ENCODE assay signal across 17 cellular contexts in genomic region chr13:57823704-57824103, GRCh38.
DNase-seq lines count a peak whose midpoint lies in the region; ATAC-seq and TF ChIP-seq lines count a peak whose summit lies in the region.
"Had no signal": no experiment of that assay in that cellular context is flagged by ENCODE, and none has a peak within 500 bp of the region (broad histone marks: within the 10 kb centered on the region; RNA-seq: fewer than 3 reads in every experiment).

No MANE protein-coding gene starts in this region.

- H3K36me3 ChIP-seq in neuronal stem cell (replicated peaks in 1 of 2; ENCODE audit: control insufficient read depth in 2 of 2, insufficient read depth in 2 of 2, low read length in 2 of 2) = no peaks in the 10 kb centered on the region
- H3K36me3 ChIP-seq: BE2C, HAP-1 had no signal

- H3K9me3 ChIP-seq in neuronal stem cell (replicated peaks in 1 of 2; ENCODE audit: control insufficient read depth in 2 of 2, insufficient read depth in 1 of 2, low read depth in 1 of 2, low read length in 2 of 2) = peaks cover 0 to 4% of the 10 kb centered on the region in 2 donors
- H3K9me3 ChIP-seq: A549, BE2C, HAP-1 had no signal

- H4K91ac ChIP-seq in neuronal stem cell (ENCODE audit: low read depth, low read length, poor library complexity) = no peak overlapping the region

- H3K23ac ChIP-seq in neuronal stem cell (ENCODE audit: low read depth, low read length, poor library complexity) = no peak overlapping the region

- H3K27ac ChIP-seq in neuronal stem cell (replicated peaks; ENCODE audit: low read length) = no peak overlapping the region
- H3K27ac ChIP-seq: A549, C4-2B had no signal

- TF ChIP-seq CTCF in WTC11 (IDR thresholded peaks at IDR 0.05) = no peak
- TF ChIP-seq CTCF in glutamatergic neuron (IDR thresholded peaks at IDR 0.05; ENCODE audit: partially characterized antibody, unreplicated experiment) = no peak

- no peaks in the 10 kb centered on the region for H3K36me3 Mint-ChIP-seq in WTC11
- H3K36me3 Mint-ChIP-seq in glutamatergic neuron (ENCODE audit: unreplicated experiment) = no peaks in the 10 kb centered on the region
- H3K36me3 Mint-ChIP-seq: CD4-positive, alpha-beta memory T cell had no signal

- H3K27me3 ChIP-seq in neuronal stem cell (ENCODE audit: control insufficient read depth in 3 of 3, insufficient read depth in 3 of 3, low read depth in 1 of 3, low read length in 3 of 3) = no peaks in the 10 kb centered on the region
- H3K27me3 ChIP-seq: BE2C had no signal

- POLR2A ChIA-PET in WTC11 (lab: Charles Lee) = no interaction called here

- CTCF ChIA-PET in WTC11 (lab: Charles Lee) = no interaction called here

- ATAC-seq in WTC11 = peak; percentile 57
- ATAC-seq: A549, GM12878, GM23338 had no signal

- peak overlapping the region; percentile 54 for H2BK5ac ChIP-seq in neuronal stem cell (ENCODE audit: low read length)

- no peak overlapping the region for H3K9ac ChIP-seq in neuronal stem cell (ENCODE audit: low read depth, low read length, poor library complexity)

- H2BK12ac ChIP-seq in neuronal stem cell (ENCODE audit: low read length) = peak overlapping the region; percentile 76

- WGBS in neuronal stem cell (ENCODE audit: extremely low coverage in 2 of 2, insufficient read length in 2 of 2, insufficient replicate concordance in 1 of 2), 2 donors = no CpG with 5 or more reads among the region's 2 CpGs

- no peak overlapping the region for H3K4me3 ChIP-seq in neuronal stem cell (ENCODE audit: low read length in 2 of 2)
- H3K4me3 ChIP-seq: A549, GM12878, GM23338, HAP-1 had no signal

- H3K79me1 ChIP-seq in neuronal stem cell (ENCODE audit: low read depth, low read length) = no peaks in the 10 kb centered on the region

- H3K4me3 Mint-ChIP-seq in WTC11 (no peak overlapping the region), glutamatergic neuron (ENCODE audit: unreplicated experiment) (no peak overlapping the region)
- H3K4me3 Mint-ChIP-seq: CD4-positive, alpha-beta memory T cell; GM23338; HFFc6 had no signal

- no peak overlapping the region for H3K14ac ChIP-seq in neuronal stem cell (ENCODE audit: low read length)

- peaks cover 9 to 10% of the 10 kb centered on the region in 2 donors for H3K4me1 ChIP-seq in neuronal stem cell (ENCODE audit: control insufficient read depth in 2 of 2, insufficient read depth in 1 of 2, low read depth in 1 of 2, low read length in 2 of 2)
- H3K4me1 ChIP-seq: A549, BE2C, HAP-1 had no signal

- no peak overlapping the region for H2BK120ac ChIP-seq in neuronal stem cell (ENCODE audit: low read depth, low read length)

- peak; percentile 3 for DNase-seq in NCI-H69 (lab: John Stamatoyannopoulos, UW)
- no peak for DNase-seq in WTC11 (ENCODE audit: low spot score)
- no peak for DNase-seq in glutamatergic neuron
- no peak for DNase-seq in neuronal stem cell (ENCODE audit: low spot score)
- no peak for DNase-seq in HCEC 1CT
- DNase-seq in activated CD4-positive, CD25-positive, alpha-beta regulatory T cell treated with anti-CD3 and anti-CD28 coated beads, Interleukin-2, amount 50 U/mL, for 72 hours = no peak
- DNase-seq in activated T-cell treated with anti-CD3 and anti-CD28 coated beads, Interleukin-2, amount 50 U/mL, for 48 hours = no peak
- DNase-seq: BE2C; CD4-positive, alpha-beta memory T cell; DMS79; HFFc6; IMR-90 had no signal

- H3K27ac Mint-ChIP-seq in WTC11 = no peak overlapping the region
- peak overlapping the region; percentile 60 for H3K27ac Mint-ChIP-seq in glutamatergic neuron (ENCODE audit: unreplicated experiment)
- H3K27ac Mint-ChIP-seq: CD4-positive, alpha-beta memory T cell; GM23338; HFFc6 had no signal

- no peak overlapping the region for H3K4ac ChIP-seq in neuronal stem cell (ENCODE audit: low read length)

- H4K8ac ChIP-seq in neuronal stem cell (ENCODE audit: low read depth, low read length) = peak overlapping the region; percentile 87

- H2BK15ac ChIP-seq in neuronal stem cell (ENCODE audit: low read length) = no peak overlapping the region

- H3K4me1 Mint-ChIP-seq in WTC11 = peaks cover 18% of the 10 kb centered on the region
- no peaks in the 10 kb centered on the region for H3K4me1 Mint-ChIP-seq in glutamatergic neuron (ENCODE audit: low read depth, unreplicated experiment)
- H3K4me1 Mint-ChIP-seq: CD4-positive, alpha-beta memory T cell; GM23338 had no signal

- H3K9me3 Mint-ChIP-seq in WTC11 (no peaks in the 10 kb centered on the region; the same call in 1 of the 2 replicates), glutamatergic neuron (ENCODE audit: unreplicated experiment) (peaks cover 2% of the 10 kb centered on the region)

- H3K4me2 ChIP-seq in neuronal stem cell (ENCODE audit: insufficient read depth, low read length, poor library complexity, severe bottlenecking) = no peak overlapping the region
- H3K4me2 ChIP-seq: A549, GM23338 had no signal

- peak overlapping the region; percentile 76 for H3K18ac ChIP-seq in neuronal stem cell (ENCODE audit: low read length)

- H2AK5ac ChIP-seq in neuronal stem cell (ENCODE audit: low read depth, low read length) = peak overlapping the region; percentile 60

- H3K27me3 Mint-ChIP-seq in WTC11 (ENCODE audit: low read depth) = no peaks in the 10 kb centered on the region
- H3K27me3 Mint-ChIP-seq in glutamatergic neuron (ENCODE audit: unreplicated experiment) = no peaks in the 10 kb centered on the region
- H3K27me3 Mint-ChIP-seq: CD4-positive, alpha-beta memory T cell had no signal

- H2AFZ ChIP-seq in neuronal stem cell (ENCODE audit: low read length) = peak overlapping the region; percentile 69
- H2AFZ ChIP-seq: GM23338 had no signal

TF ChIP-seq in WTC11, 78 proteins besides CTCF, POLR2A, EP300 and RAD21:
- TF ChIP-seq CREB1 (CRISPR knock-in tag; IDR thresholded peaks at IDR 0.05) (no peak), GTF2I (CRISPR knock-in tag; conservative IDR thresholded peaks at IDR 0.05) (no peak), FOXK1 (CRISPR knock-in tag; IDR thresholded peaks at IDR 0.05) (no peak), RORB (CRISPR knock-in tag; IDR thresholded peaks at IDR 0.05) (no peak), SMAD4 (CRISPR knock-in tag; IDR thresholded peaks at IDR 0.05) (no peak), KAT7 (CRISPR knock-in tag; IDR thresholded peaks at IDR 0.05; ENCODE audit: borderline replicate concordance) (no peak), E2F5 (CRISPR knock-in tag; IDR thresholded peaks at IDR 0.05) (no peak), NR2C2 (CRISPR knock-in tag; IDR thresholded peaks at IDR 0.05) (no peak), ETV6 (CRISPR knock-in tag; IDR thresholded peaks at IDR 0.05) (no peak), NR1H2 (CRISPR knock-in tag; IDR thresholded peaks at IDR 0.05) (no peak), GRHL2 (CRISPR knock-in tag; IDR thresholded peaks at IDR 0.05; ENCODE audit: insufficient replicate concordance, severe bottlenecking) (no peak), NFATC4 (CRISPR knock-in tag; IDR thresholded peaks at IDR 0.05) (no peak)
